In genomic region chr3:175131866-175132265, GRCh38 we compare ENCODE assay signal across 2 cellular contexts.
DNase-seq lines count a peak whose midpoint lies in the region; ATAC-seq lines count a peak whose summit lies in the region.
"Not testable (repeated sequence)": the region's sequence is repeated elsewhere in the genome, so short reads cannot be mapped to it uniquely, and the experiment has no call there.

No MANE protein-coding gene starts in this region.

- H3K4me3 Mint-ChIP-seq in stimulated activated naive CD8-positive, alpha-beta T cell treated with anti-CD3 and anti-CD28 coated beads, Interleukin-15, amount 100 ng/mL, for 72 hours, result not testable (repeated sequence)

- H3K27me3 Mint-ChIP-seq in stimulated activated naive CD8-positive, alpha-beta T cell treated with anti-CD3 and anti-CD28 coated beads, Interleukin-15, amount 100 ng/mL, for 72 hours, result not testable (repeated sequence)

- ATAC-seq in stimulated activated naive CD8-positive, alpha-beta T cell treated with anti-CD3 and anti-CD28 coated beads, Interleukin-15, amount 100 ng/mL, for 72 hours, result peak; percentile 48

- not testable (repeated sequence) for H3K9me3 Mint-ChIP-seq in stimulated activated naive CD8-positive, alpha-beta T cell treated with anti-CD3 and anti-CD28 coated beads, Interleukin-15, amount 100 ng/mL, for 72 hours

- H3K4me1 Mint-ChIP-seq in stimulated activated naive CD8-positive, alpha-beta T cell treated with anti-CD3 and anti-CD28 coated beads, Interleukin-15, amount 100 ng/mL, for 72 hours, result not testable (repeated sequence)

- DNase-seq in activated gamma-delta T cell (lab: John Stamatoyannopoulos, UW), result peak; percentile 4
- not testable (repeated sequence) for DNase-seq in stimulated activated naive CD8-positive, alpha-beta T cell treated with anti-CD3 and anti-CD28 coated beads, Interleukin-15, amount 100 ng/mL, for 72 hours

- H3K27ac Mint-ChIP-seq in stimulated activated naive CD8-positive, alpha-beta T cell treated with anti-CD3 and anti-CD28 coated beads, Interleukin-15, amount 100 ng/mL, for 72 hours, result not testable (repeated sequence)
